In genomic region chr13:114124921-114125320, GRCh38 we compare ENCODE assay signal across 8 cellular contexts. TPM values are rescaled to one million over a fixed set of nuclear protein-coding genes. Genes with fewer than 3 reads are reported as not detected.
DNase-seq lines count a peak whose midpoint lies in the region; ATAC-seq and TF ChIP-seq lines count a peak whose summit lies in the region.

No MANE protein-coding gene starts in this region.

- H3K27ac Mint-ChIP-seq in stimulated activated naive CD8-positive, alpha-beta T cell treated with anti-CD3 and anti-CD28 coated beads, Interleukin-15, Interleukin-2, amounts not matched to agents 100 ng/mL and 50 ng/mL, for 24 hours: peak overlapping the region; percentile 89

- H3K36me3 ChIP-seq in stomach: no peaks in the 10 kb centered on the region

- no peak for TF ChIP-seq EP300 in stomach (IDR thresholded peaks at IDR 0.05)

- no peaks in the 10 kb centered on the region for H3K27me3 Mint-ChIP-seq in stimulated activated naive CD8-positive, alpha-beta T cell treated with anti-CD3 and anti-CD28 coated beads, Interleukin-15, Interleukin-2, amounts not matched to agents 100 ng/mL and 50 ng/mL, for 24 hours

- H3K4me3 ChIP-seq in fibroblast of pulmonary artery (replicated peaks; ENCODE audit: low read depth, low read length): no peak overlapping the region
- H3K4me3 ChIP-seq in stomach: no peak overlapping the region

- peaks cover 18% of the 10 kb centered on the region for H3K36me3 Mint-ChIP-seq in stimulated activated naive CD8-positive, alpha-beta T cell treated with anti-CD3 and anti-CD28 coated beads, Interleukin-15, Interleukin-2, amounts not matched to agents 100 ng/mL and 50 ng/mL, for 24 hours (ENCODE audit: low read depth)

- H3K4me3 Mint-ChIP-seq in stimulated activated naive CD8-positive, alpha-beta T cell treated with anti-CD3 and anti-CD28 coated beads, Interleukin-15, Interleukin-2, amounts not matched to agents 100 ng/mL and 50 ng/mL, for 24 hours: peak overlapping the region; percentile 41

- ATAC-seq in HG02970 (IDR thresholded peaks at IDR 0.05; ENCODE audit: low FRiP score, unreplicated experiment): no peak
- no peak for ATAC-seq in GM21528 (IDR thresholded peaks at IDR 0.05; ENCODE audit: low FRiP score, unreplicated experiment)

- no peaks in the 10 kb centered on the region for H3K27me3 ChIP-seq in stomach

- no peak for TF ChIP-seq POLR2A in stomach (IDR thresholded peaks at IDR 0.05)

- no peaks in the 10 kb centered on the region for H3K9me3 Mint-ChIP-seq in stimulated activated naive CD8-positive, alpha-beta T cell treated with anti-CD3 and anti-CD28 coated beads, Interleukin-15, Interleukin-2, amounts not matched to agents 100 ng/mL and 50 ng/mL, for 24 hours

- 66 to 79% (median 74%) methylated on average over 9 of the region's 9 CpGs for WGBS in stomach, 5 donors

- no peaks in the 10 kb centered on the region for H3K9me3 ChIP-seq in stomach

- TF ChIP-seq CTCF in fibroblast of pulmonary artery (IDR thresholded peaks at IDR 0.05; ENCODE audit: low read length, missing control alignments) (no peak), stomach (IDR thresholded peaks at IDR 0.05) (no peak)

- H3K4me1 ChIP-seq in stomach: peaks cover 19 to 70% (median 38%) of the 10 kb centered on the region in 4 donors

- DNase-seq in activated CD4-positive, CD25-positive, alpha-beta regulatory T cell treated with anti-CD3 and anti-CD28 coated beads, Interleukin-2, amount 50 U/mL, for 16 hours (ENCODE audit: low read depth, low spot score): peak; percentile 57
- DNase-seq in activated CD4-positive, CD25-positive, alpha-beta regulatory T cell treated with anti-CD3 and anti-CD28 coated beads, Interleukin-2, amount 50 U/mL, for 72 hours: no peak
- peak; percentile 72 for DNase-seq in activated CD8-positive, alpha-beta memory T cell treated with anti-CD3 and anti-CD28 coated beads, Interleukin-2, amount 50 U/mL, for 4 hours
- DNase-seq in fibroblast of pulmonary artery (ENCODE audit: low read depth) (peak; percentile 66), stomach (no peak)

- H3K4me1 Mint-ChIP-seq in stimulated activated naive CD8-positive, alpha-beta T cell treated with anti-CD3 and anti-CD28 coated beads, Interleukin-15, Interleukin-2, amounts not matched to agents 100 ng/mL and 50 ng/mL, for 24 hours (ENCODE audit: low read depth): peaks cover 94% of the 10 kb centered on the region

- H3K27ac ChIP-seq in stomach: peak overlapping the region in 1 of 5 donors; percentile 14

- intact Hi-C loops in stomach (cut with DNase I; ENCODE audit: low total_unique reads): loop anchor here (10.0 kb wide), 1 partner anchor 60 kb away; no protein-coding TSS in a partner anchor

RNA-seq across cellular contexts. Expression of gene RASA3, which starts 7.5 kb away (rescaled TPM):
- 10 to 100 TPM in 1 of 5 donors, 1 to 10 TPM in 4; 3.8 to 22.3 (median 6.4) TPM for total RNA-seq in stomach
- 10 to 100 TPM in 2 of 3 donors, 1 to 10 TPM in 1; 3.7 to 11.8 (median 10.9) TPM for polyA plus RNA-seq in stomach

RNA-seq across cellular contexts. Expression of gene CFAP97D2, which starts 54.1 kb away (rescaled TPM):
- not detected for total RNA-seq in stomach
- not detected for polyA plus RNA-seq in stomach

Comparison
In these comparisons a context has a peak if more than half of its experiments do, and no peak if none do; other contexts are left out.
1. DNase-seq: peak in activated CD4-positive, CD25-positive, alpha-beta regulatory T cell treated with anti-CD3 and anti-CD28 coated beads, Interleukin-2, amount 50 U/mL, for 16 hours (single experiment), activated CD8-positive, alpha-beta memory T cell treated with anti-CD3 and anti-CD28 coated beads, Interleukin-2, amount 50 U/mL, for 4 hours (single experiment) and fibroblast of pulmonary artery (single experiment); none in activated CD4-positive, CD25-positive, alpha-beta regulatory T cell treated with anti-CD3 and anti-CD28 coated beads, Interleukin-2, amount 50 U/mL, for 72 hours (single experiment) and stomach (single experiment).